In genomic region chr18:70490008-70490933, GRCh38 we compare ENCODE assay signal across 8 cellular contexts.
A peak's percentile ranks its signal among the peaks of the same experiment; 100 is the strongest.
DNase-seq lines count a peak whose midpoint lies in the region; ATAC-seq, FAIRE-seq and TF ChIP-seq lines count a peak whose summit lies in the region.

No MANE protein-coding gene starts in this region.

- no peak overlapping the region for H3K4me2 ChIP-seq in Karpas-422 (ENCODE audit: low read depth, low read length, poor library complexity, severe bottlenecking)
- peak overlapping the region; percentile 18; the same call in 1 of the 2 replicates for H3K4me2 ChIP-seq in PC-9

- no peak overlapping the region for H2AFZ ChIP-seq in Karpas-422 (ENCODE audit: low read length)
- peak overlapping the region; percentile 6; the same call in 1 of the 2 replicates for H2AFZ ChIP-seq in PC-9

- H4K20me1 ChIP-seq in Karpas-422 (ENCODE audit: insufficient read depth, low read depth, low read length) (no peaks in the 10 kb centered on the region), PC-9 (ENCODE audit: insufficient read depth) (no peaks in the 10 kb centered on the region)

- POLR2A ChIA-PET in PC-9 (lab: Charles Lee; ENCODE audit: unreplicated experiment), result no interaction called here

- H3K4me3 ChIP-seq in Karpas-422 (ENCODE audit: low read length) (no peak overlapping the region), PC-9 (no peak overlapping the region), brain microvascular endothelial cell (ENCODE audit: low read depth, low read length) (peak overlapping the region; percentile 24)

- H3K9ac ChIP-seq in Karpas-422 (ENCODE audit: low read length), result peak overlapping the region; percentile 13; the same call in 1 of the 2 replicates

- H3K27me3 ChIP-seq in Karpas-422 (ENCODE audit: low read length) (no peaks in the 10 kb centered on the region), PC-9 (ENCODE audit: insufficient read depth, low read depth) (0 out of 2 replicates have a peak, but pooled peaks cover 2% of the 10 kb centered on the region), brain microvascular endothelial cell (replicated peaks) (no peaks in the 10 kb centered on the region)

- H3K9me3 ChIP-seq in Karpas-422 (ENCODE audit: low read length), result no peaks in the 10 kb centered on the region
- H3K9me3 ChIP-seq in PC-9 (ENCODE audit: insufficient read depth, low read depth), result no peaks in the 10 kb centered on the region

- peaks cover 36% of the 10 kb centered on the region for H3K4me1 ChIP-seq in Karpas-422 (ENCODE audit: low read length)
- H3K4me1 ChIP-seq in PC-9 (replicated peaks; ENCODE audit: insufficient read depth), result no peaks in the 10 kb centered on the region

- no TSS peak for BruUV-seq in PC-9 (replicated peaks; lab: Mats Ljungman, UMichigan)

- intact Hi-C loops in PC-9 (cut with micrococcal nuclease; ENCODE audit: unreplicated experiment), result no loop called here

- no peaks in the 10 kb centered on the region for H3K9me2 ChIP-seq in Karpas-422 (replicated peaks; ENCODE audit: insufficient read depth, low read length)
- no peaks in the 10 kb centered on the region for H3K9me2 ChIP-seq in PC-9 (ENCODE audit: insufficient read depth)

- no peak for DNase-seq in D721Med (ENCODE audit: insufficient read length, low spot score)
- DNase-seq in Karpas-422, result peak; percentile 90
- DNase-seq in PC-9, result peak in 1 of 2 experiments; percentile 11
- peak; percentile 44 for DNase-seq in brain microvascular endothelial cell
- DNase-seq in iPS-NIHi7 (ENCODE audit: extremely low spot score), result peak; percentile 43
- peak; percentile 4 for DNase-seq in stimulated activated CD4-positive, alpha-beta T cell treated with anti-CD3 and anti-CD28 coated beads, Interleukin-4, amount 100 ng/mL, for 1 hour

- TF ChIP-seq CTCF in D721Med (IDR thresholded peaks at IDR 0.05; ENCODE audit: insufficient read depth, missing control alignments) (peak; percentile 76), PC-9 (conservative IDR thresholded peaks at IDR 0.05) (peak; percentile 81), brain microvascular endothelial cell (IDR thresholded peaks at IDR 0.05; ENCODE audit: low read depth, low read length, missing control alignments) (peak; percentile 77)

- in situ Hi-C loops in brain microvascular endothelial cell (cut with HindIII; ENCODE audit: low pct_ligation_motif_present, low sequenced_read_pairs), result no loop called here

- no peaks in the 10 kb centered on the region for H3F3A ChIP-seq in PC-9 (ENCODE audit: insufficient read depth, low read depth)

- FAIRE-seq in D721Med (lab: Jason Lieb, UNC), result peak; percentile 100

- CTCF ChIA-PET in PC-9 (lab: Charles Lee), result no interaction called here

- H3K27ac ChIP-seq in Karpas-422 (ENCODE audit: low read length), result no peak overlapping the region
- no peak overlapping the region for H3K27ac ChIP-seq in PC-9
- no peak overlapping the region for H3K27ac ChIP-seq in brain microvascular endothelial cell

- H3K79me2 ChIP-seq in Karpas-422 (ENCODE audit: low read length), result no peaks in the 10 kb centered on the region
- no peaks in the 10 kb centered on the region for H3K79me2 ChIP-seq in PC-9 (ENCODE audit: low read depth)

- ATAC-seq in GM19397 (IDR thresholded peaks at IDR 0.05; ENCODE audit: unreplicated experiment) (peak; percentile 64), HG03378 (IDR thresholded peaks at IDR 0.05; ENCODE audit: unreplicated experiment) (no peak)

- H3K36me3 ChIP-seq in Karpas-422 (ENCODE audit: insufficient read depth, low read length) (no peaks in the 10 kb centered on the region), PC-9 (ENCODE audit: low read depth) (no peaks in the 10 kb centered on the region), brain microvascular endothelial cell (replicated peaks) (no peaks in the 10 kb centered on the region)
